1 cellular context compared by ENCODE assay signal in the genomic region with DNA sequence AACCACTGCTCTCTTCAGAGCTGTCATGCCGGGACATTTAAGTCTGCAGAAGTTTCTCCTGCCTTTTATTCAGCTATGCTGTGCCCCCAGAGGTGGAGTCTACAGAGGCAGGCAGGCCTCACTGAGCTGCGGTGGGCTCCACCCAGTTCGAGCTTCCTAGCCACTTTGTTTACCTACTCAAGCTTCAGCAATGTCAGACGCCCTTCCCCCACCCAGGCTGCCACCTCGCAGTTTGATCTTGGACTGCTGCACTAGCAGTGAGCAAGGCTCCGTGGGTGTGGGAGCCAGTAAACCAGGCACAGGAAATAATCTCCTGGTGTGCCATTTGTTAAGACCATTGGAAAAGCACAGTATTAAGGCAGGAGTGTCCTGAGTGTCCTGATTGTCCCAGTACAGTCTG.
TF ChIP-seq lines count a peak whose summit lies in the region.

No MANE protein-coding gene starts in this region.

TF ChIP-seq in HepG2, 621 proteins besides CTCF, POLR2A, EP300 and RAD21:
- 0 out of 2 replicates have a peak, but pooled peaks have one; percentile 20 for TF ChIP-seq FOXA3 (CRISPR knock-in tag; IDR thresholded peaks at IDR 0.05)
- TF ChIP-seq, protein P1, sequence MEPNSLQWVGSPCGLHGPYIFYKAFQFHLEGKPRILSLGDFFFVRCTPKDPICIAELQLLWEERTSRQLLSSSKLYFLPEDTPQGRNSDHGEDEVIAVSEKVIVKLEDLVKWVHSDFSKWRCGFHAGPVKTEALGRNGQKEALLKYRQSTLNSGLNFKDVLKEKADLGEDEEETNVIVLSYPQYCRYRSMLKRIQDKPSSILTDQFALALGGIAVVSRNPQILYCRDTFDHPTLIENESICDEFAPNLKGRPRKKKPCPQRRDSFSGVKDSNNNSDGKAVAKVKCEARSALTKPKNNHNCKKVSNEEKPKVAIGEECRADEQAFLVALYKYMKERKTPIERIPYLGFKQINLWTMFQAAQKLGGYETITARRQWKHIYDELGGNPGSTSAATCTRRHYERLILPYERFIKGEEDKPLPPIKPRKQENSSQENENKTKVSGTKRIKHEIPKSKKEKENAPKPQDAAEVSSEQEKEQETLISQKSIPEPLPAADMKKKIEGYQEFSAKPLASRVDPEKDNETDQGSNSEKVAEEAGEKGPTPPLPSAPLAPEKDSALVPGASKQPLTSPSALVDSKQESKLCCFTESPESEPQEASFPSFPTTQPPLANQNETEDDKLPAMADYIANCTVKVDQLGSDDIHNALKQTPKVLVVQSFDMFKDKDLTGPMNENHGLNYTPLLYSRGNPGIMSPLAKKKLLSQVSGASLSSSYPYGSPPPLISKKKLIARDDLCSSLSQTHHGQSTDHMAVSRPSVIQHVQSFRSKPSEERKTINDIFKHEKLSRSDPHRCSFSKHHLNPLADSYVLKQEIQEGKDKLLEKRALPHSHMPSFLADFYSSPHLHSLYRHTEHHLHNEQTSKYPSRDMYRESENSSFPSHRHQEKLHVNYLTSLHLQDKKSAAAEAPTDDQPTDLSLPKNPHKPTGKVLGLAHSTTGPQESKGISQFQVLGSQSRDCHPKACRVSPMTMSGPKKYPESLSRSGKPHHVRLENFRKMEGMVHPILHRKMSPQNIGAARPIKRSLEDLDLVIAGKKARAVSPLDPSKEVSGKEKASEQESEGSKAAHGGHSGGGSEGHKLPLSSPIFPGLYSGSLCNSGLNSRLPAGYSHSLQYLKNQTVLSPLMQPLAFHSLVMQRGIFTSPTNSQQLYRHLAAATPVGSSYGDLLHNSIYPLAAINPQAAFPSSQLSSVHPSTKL (CRISPR knock-in tag; IDR thresholded peaks at IDR 0.05), result 0 out of 2 replicates have a peak, but pooled peaks have one; percentile 14
- TF ChIP-seq, protein P2, sequence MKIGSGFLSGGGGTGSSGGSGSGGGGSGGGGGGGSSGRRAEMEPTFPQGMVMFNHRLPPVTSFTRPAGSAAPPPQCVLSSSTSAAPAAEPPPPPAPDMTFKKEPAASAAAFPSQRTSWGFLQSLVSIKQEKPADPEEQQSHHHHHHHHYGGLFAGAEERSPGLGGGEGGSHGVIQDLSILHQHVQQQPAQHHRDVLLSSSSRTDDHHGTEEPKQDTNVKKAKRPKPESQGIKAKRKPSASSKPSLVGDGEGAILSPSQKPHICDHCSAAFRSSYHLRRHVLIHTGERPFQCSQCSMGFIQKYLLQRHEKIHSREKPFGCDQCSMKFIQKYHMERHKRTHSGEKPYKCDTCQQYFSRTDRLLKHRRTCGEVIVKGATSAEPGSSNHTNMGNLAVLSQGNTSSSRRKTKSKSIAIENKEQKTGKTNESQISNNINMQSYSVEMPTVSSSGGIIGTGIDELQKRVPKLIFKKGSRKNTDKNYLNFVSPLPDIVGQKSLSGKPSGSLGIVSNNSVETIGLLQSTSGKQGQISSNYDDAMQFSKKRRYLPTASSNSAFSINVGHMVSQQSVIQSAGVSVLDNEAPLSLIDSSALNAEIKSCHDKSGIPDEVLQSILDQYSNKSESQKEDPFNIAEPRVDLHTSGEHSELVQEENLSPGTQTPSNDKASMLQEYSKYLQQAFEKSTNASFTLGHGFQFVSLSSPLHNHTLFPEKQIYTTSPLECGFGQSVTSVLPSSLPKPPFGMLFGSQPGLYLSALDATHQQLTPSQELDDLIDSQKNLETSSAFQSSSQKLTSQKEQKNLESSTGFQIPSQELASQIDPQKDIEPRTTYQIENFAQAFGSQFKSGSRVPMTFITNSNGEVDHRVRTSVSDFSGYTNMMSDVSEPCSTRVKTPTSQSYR (CRISPR knock-in tag; IDR thresholded peaks at IDR 0.05; ENCODE audit: borderline replicate concordance), result peak; percentile 89
